ENCODE assay signal across 14 cellular contexts in genomic region chr2:26612522-26613240, GRCh38. TPM values are rescaled to one million over a fixed set of nuclear protein-coding genes. Genes with fewer than 3 reads are reported as not detected.
DNase-seq lines count a peak whose midpoint lies in the region; ATAC-seq, FAIRE-seq and TF ChIP-seq lines count a peak whose summit lies in the region.
"Had no signal": no experiment of that assay in that cellular context is flagged by ENCODE, and none has a peak within 500 bp of the region (broad histone marks: within the 10 kb centered on the region; RNA-seq: fewer than 3 reads in every experiment).

No MANE protein-coding gene starts in this region.

- FAIRE-seq in kidney (lab: Jason Lieb, UNC), result no peak
- FAIRE-seq: bronchial epithelial cell had no signal

- no peak for TF ChIP-seq CTCF in heart left ventricle (IDR thresholded peaks at IDR 0.05)
- no peak for TF ChIP-seq CTCF in kidney (IDR thresholded peaks at IDR 0.05; ENCODE audit: borderline replicate concordance, extremely low read depth, insufficient read depth)
- TF ChIP-seq CTCF in OCI-LY7 (conservative IDR thresholded peaks at IDR 0.05; ENCODE audit: low read length), result no peak

- H4K20me1 ChIP-seq in OCI-LY7 (ENCODE audit: insufficient read depth, low read length), result no peaks in the 10 kb centered on the region

- no peaks in the 10 kb centered on the region for H3K36me3 ChIP-seq in heart left ventricle
- H3K36me3 ChIP-seq in kidney (ENCODE audit: control insufficient read depth in 1 of 2, insufficient read depth in 2 of 2, low read length in 2 of 2), result no peaks in the 10 kb centered on the region
- no peaks in the 10 kb centered on the region for H3K36me3 ChIP-seq in OCI-LY7 (ENCODE audit: insufficient read depth, low read length)

- peak overlapping the region in 1 of 12 donors; percentile 8 for H3K27ac ChIP-seq in heart left ventricle
- no peak overlapping the region for H3K27ac ChIP-seq in kidney (ENCODE audit: low read depth in 2 of 2, low read length in 2 of 2)
- H3K27ac ChIP-seq in OCI-LY7 (ENCODE audit: low read depth, low read length, poor library complexity, severe bottlenecking), result no peak overlapping the region

- WGBS in heart left ventricle, 4 donors, result 41 to 48% (median 46%) methylated on average over 6 to 8 of the region's 8 CpGs

- CTCF ChIA-PET in OCI-LY7 (lab: Charles Lee; ENCODE audit: unreplicated experiment), result no interaction called here

- H3K9ac ChIP-seq in kidney (ENCODE audit: low read length in 2 of 2), result no peak overlapping the region

- POLR2A ChIA-PET in OCI-LY7 (lab: Charles Lee), result no interaction called here

- intact Hi-C loops in heart left ventricle (cut with DNase I), result no loop called here
- intact Hi-C loops in posterior vena cava (cut with DNase I), result no loop called here
- intact Hi-C loops in kidney (cut with DNase I), result no loop called here
- intact Hi-C loops in OCI-LY7 (cut with micrococcal nuclease; ENCODE audit: unreplicated experiment), result no loop called here

- no peak overlapping the region for H2AFZ ChIP-seq in OCI-LY7 (ENCODE audit: low read length)

- ATAC-seq in heart left ventricle (peak; percentile 44 to 57 (median 50)), HG03159 (IDR thresholded peaks at IDR 0.05; ENCODE audit: unreplicated experiment) (no peak)
- ATAC-seq: T-helper 17 cell had no signal

- no TSS peak for BruUV-seq in OCI-LY7 (replicated peaks; lab: Mats Ljungman, UMichigan)

- no peak for TF ChIP-seq POLR2A in heart left ventricle (IDR thresholded peaks at IDR 0.05)

- H3K4me1 ChIP-seq in heart left ventricle (peaks cover 0 to 31% (median 14%) of the 10 kb centered on the region in 12 donors), kidney (ENCODE audit: control insufficient read depth in 1 of 2, insufficient read depth in 1 of 2, low read depth in 1 of 2, low read length in 2 of 2) (no peaks in the 10 kb centered on the region), OCI-LY7 (ENCODE audit: insufficient read depth, low read length, poor library complexity, severe bottlenecking) (peaks cover 7% of the 10 kb centered on the region)

- H3K4me3 ChIP-seq in heart left ventricle, result no peak overlapping the region
- no peak overlapping the region for H3K4me3 ChIP-seq in kidney (ENCODE audit: low read length in 2 of 2)
- no peak overlapping the region for H3K4me3 ChIP-seq in OCI-LY7 (ENCODE audit: low read depth, low read length, poor library complexity, severe bottlenecking)

- no peaks in the 10 kb centered on the region for H3K9me2 ChIP-seq in OCI-LY7 (ENCODE audit: insufficient read depth, low read length)

- DNase-seq in DMS 273 treated with DMSO at 0.1 percent for 48 hours (lab: John Stamatoyannopoulos, UW), result peak; percentile 54
- DNase-seq in NCI-H524 (lab: John Stamatoyannopoulos, UW), result peak; percentile 98 to 99
- peak; percentile 51 to 83 (median 63) for DNase-seq in heart left ventricle
- peak; percentile 88 for DNase-seq in posterior vena cava (ENCODE audit: low spot score)
- no peak for DNase-seq in kidney
- DNase-seq in OCI-LY7 (ENCODE audit: low spot score), result no peak
- DNase-seq in activated CD4-positive, alpha-beta T cell treated with anti-CD3 and anti-CD28 coated beads, Interleukin-2, amount 50 U/mL, for 48 hours, result no peak
- DNase-seq: erythroblast, kidney glomerular epithelial cell, NCI-H526 treated with DMSO at 0.1 percent for 48 hours, T-helper 17 cell had no signal

- no peaks in the 10 kb centered on the region for H3K79me2 ChIP-seq in OCI-LY7 (ENCODE audit: insufficient read depth, low read depth, low read length)

- H3K9me3 ChIP-seq in heart left ventricle (no peaks in the 10 kb centered on the region), kidney (ENCODE audit: control insufficient read depth in 1 of 2, low read length in 2 of 2) (no peaks in the 10 kb centered on the region), OCI-LY7 (ENCODE audit: low read length) (no peaks in the 10 kb centered on the region)

- H3K4me2 ChIP-seq in OCI-LY7 (ENCODE audit: low read length), result no peak overlapping the region

- H3K27me3 ChIP-seq in heart left ventricle, result peaks cover 0 to 23% (median 7%) of the 10 kb centered on the region in 9 donors

RNA-seq across cellular contexts. Expression of gene CIB4, which starts 28.5 kb away (rescaled TPM):
- not detected for total RNA-seq in heart left ventricle
- polyA plus RNA-seq in heart left ventricle, result not detected
- total RNA-seq in posterior vena cava, result not detected
- not detected for total RNA-seq in kidney
- polyA plus RNA-seq in kidney (ENCODE audit: insufficient read depth, low read depth, low replicate concordance), result not detected
- total RNA-seq in OCI-LY7 (2014; rRNA removed; shearing (Covaris generic)), result not detected in 2 replicates
- total RNA-seq in OCI-LY7 (2022), result not detected in 2 replicates
- total RNA-seq: bronchial epithelial cell, renal cortical epithelial cell, T-helper 17 cell had no signal

Comparison
In these comparisons a context has a peak if more than half of its experiments do, and no peak if none do; other contexts are left out.
1. DNase-seq: peak in DMS 273 treated with DMSO at 0.1 percent for 48 hours (single experiment), NCI-H524 (2 of 2), heart left ventricle (5 of 5) and posterior vena cava (single experiment); none in kidney (single experiment), OCI-LY7 (single experiment) and activated CD4-positive, alpha-beta T cell treated with anti-CD3 and anti-CD28 coated beads, Interleukin-2, amount 50 U/mL, for 48 hours (0 of 2).